24 cellular contexts compared by ENCODE assay signal in genomic region chr9:26605367-26605766, GRCh38.
DNase-seq lines count a peak whose midpoint lies in the region; ATAC-seq, FAIRE-seq and TF ChIP-seq lines count a peak whose summit lies in the region.
"Had no signal": no experiment of that assay in that cellular context is flagged by ENCODE, and none has a peak within 500 bp of the region (broad histone marks: within the 10 kb centered on the region; RNA-seq: fewer than 3 reads in every experiment).

No MANE protein-coding gene starts in this region.

- no peaks in the 10 kb centered on the region for H3K23me2 ChIP-seq in H1 (ENCODE audit: low read depth, low read length)

- no peak overlapping the region for H3K18ac ChIP-seq in H1 (ENCODE audit: extremely low read depth, low read length)

- H3K79me1 ChIP-seq in H1 (ENCODE audit: low read depth, low read length) = no peaks in the 10 kb centered on the region

- intact Hi-C loops in lower lobe of right lung (cut with DNase I) = no loop called here

- no peak overlapping the region for H3K4me2 ChIP-seq in H1 (ENCODE audit: insufficient read depth in 1 of 2, low read depth in 2 of 2, low read length in 2 of 2)
- H3K4me2 ChIP-seq: BLaER1 treated with 17β-estradiol and CSF1 and Interleukin-3, amounts not matched to agents 10 nM and 100 nM had no signal

- no peak overlapping the region for H2BK120ac ChIP-seq in H1 (replicated peaks; ENCODE audit: low read depth, low read length)

- no peaks in the 10 kb centered on the region for H3K9me3 ChIP-seq in H1 (ENCODE audit: insufficient read depth in 2 of 2, low read depth in 1 of 2, low read length in 1 of 2)
- H3K9me3 ChIP-seq in lower lobe of right lung = no peaks in the 10 kb centered on the region
- H3K9me3 ChIP-seq in upper lobe of left lung = no peaks in the 10 kb centered on the region

- H3K14ac ChIP-seq in H1 (ENCODE audit: insufficient read length) = no peak overlapping the region

- no peak for TF ChIP-seq RAD21 in H1 (IDR thresholded peaks at IDR 0.05 in 1 of 2, conservative IDR thresholded peaks at IDR 0.05 in 1 of 2; ENCODE audit: low read depth in 2 of 2, low read length in 2 of 2)

- no peak for TF ChIP-seq EP300 in H1 (IDR thresholded peaks at IDR 0.05; ENCODE audit: borderline replicate concordance in 1 of 2, low read depth in 2 of 2, low read length in 2 of 2)
- TF ChIP-seq EP300 in upper lobe of left lung (IDR thresholded peaks at IDR 0.05) = no peak

- no peak for FAIRE-seq in H1 (lab: Jason Lieb, UNC)
- FAIRE-seq: A204.1, GM12878, GM12892, GM18507 had no signal

- no peak for DNase-seq in H1 (ENCODE audit: low read depth in 1 of 2, low spot score in 2 of 2)
- peak; percentile 48 for DNase-seq in lower lobe of right lung
- peak in 1 of 2 donors; percentile 49 for DNase-seq in upper lobe of left lung
- DNase-seq in H7 = no peak
- DNase-seq in COR-L47 (lab: John Stamatoyannopoulos, UW) = no peak
- DNase-seq in AML-193 (lab: John Stamatoyannopoulos, UW) = no peak
- DNase-seq in NCI-H446 (lab: John Stamatoyannopoulos, UW) = no peak
- DNase-seq: 8988T; ACHN; CD4-positive, alpha-beta T cell; CD8-positive, alpha-beta T cell; DMS 273 treated with DMSO at 0.1 percent for 48 hours; DMS153; DMS53; DMS79; DND-41; EL; GDM1 had no signal

- H3K27ac ChIP-seq in H1 (ENCODE audit: low read depth, low read length) = no peak overlapping the region
- no peak overlapping the region for H3K27ac ChIP-seq in lower lobe of right lung
- no peak overlapping the region for H3K27ac ChIP-seq in upper lobe of left lung
- H3K27ac ChIP-seq: BLaER1 treated with 17β-estradiol and CSF1 and Interleukin-3, amounts not matched to agents 10 nM and 100 nM; C4-2B had no signal

- H4K20me1 ChIP-seq in H1 (replicated peaks in 1 of 2; ENCODE audit: control insufficient read depth in 1 of 2, insufficient read depth in 2 of 2, low read length in 2 of 2) = no peaks in the 10 kb centered on the region
- H4K20me1 ChIP-seq: BLaER1 treated with 17β-estradiol and CSF1 and Interleukin-3, amounts not matched to agents 10 nM and 100 nM had no signal

- H3K9ac ChIP-seq in H1 (replicated peaks in 1 of 4; ENCODE audit: extremely low read depth in 1 of 4, low read depth in 3 of 4, low read length in 3 of 4) = no peak overlapping the region
- H3K9ac ChIP-seq: BLaER1 treated with 17β-estradiol and CSF1 and Interleukin-3, amounts not matched to agents 10 nM and 100 nM had no signal

- H2BK12ac ChIP-seq in H1 (ENCODE audit: low read depth, low read length) = 0 out of 2 replicates have a peak overlapping the region, but pooled peaks have one; percentile 18

- H3K4me1 ChIP-seq in H1 (replicated peaks in 1 of 4; ENCODE audit: control insufficient read depth in 3 of 4, insufficient read depth in 4 of 4, low read length in 3 of 4) = peaks cover 1 to 10% (median 10%) of the 10 kb centered on the region in 4 experiments; a peak in 3 of 7 replicates
- no peaks in the 10 kb centered on the region for H3K4me1 ChIP-seq in lower lobe of right lung
- peaks cover 0 to 2% (median 0%) of the 10 kb centered on the region in 4 donors for H3K4me1 ChIP-seq in upper lobe of left lung
- H3K4me1 ChIP-seq: BLaER1 treated with 17β-estradiol and CSF1 and Interleukin-3, amounts not matched to agents 10 nM and 100 nM had no signal

- CTCF ChIA-PET in H1 (lab: Charles Lee; ENCODE audit: partially characterized antibody) = interaction anchor here (1.3 kb wide), 1 partner anchor 118 kb away, joined by 5 read pairs; no protein-coding TSS in a partner anchor

- no peaks in the 10 kb centered on the region for H3K36me3 ChIP-seq in H1 (ENCODE audit: control insufficient read depth in 2 of 4, insufficient read depth in 4 of 4, low read length in 3 of 4)
- H3K36me3 ChIP-seq in lower lobe of right lung = no peaks in the 10 kb centered on the region
- no peaks in the 10 kb centered on the region for H3K36me3 ChIP-seq in upper lobe of left lung
- no peaks in the 10 kb centered on the region for H3K36me3 ChIP-seq in H7 (replicated peaks; ENCODE audit: control insufficient read depth, insufficient read depth, low read length)
- H3K36me3 ChIP-seq: BLaER1 treated with 17β-estradiol and CSF1 and Interleukin-3, amounts not matched to agents 10 nM and 100 nM had no signal

- H3K23ac ChIP-seq in H1 (ENCODE audit: insufficient read length) = no peak overlapping the region

- H2AFZ ChIP-seq in H1 (ENCODE audit: low read length) = no peak overlapping the region

- TF ChIP-seq POLR2A in H1 (IDR thresholded peaks at IDR 0.05; ENCODE audit: control extremely low read depth in 1 of 2, low read depth in 2 of 2, low read length in 2 of 2) (no peak), upper lobe of left lung (IDR thresholded peaks at IDR 0.05) (no peak)

- no peak overlapping the region for H3K56ac ChIP-seq in H1 (replicated peaks; ENCODE audit: insufficient read length, low read depth, low read length)

- 95% methylated on average over 1 of the region's 1 CpG; no CpG with 5 or more reads in 1 of the 2 experiments for WGBS in H1 (ENCODE audit: extremely low coverage in 1 of 2, insufficient coverage in 1 of 2, insufficient read length in 1 of 2, insufficient replicate concordance in 2 of 2, low coverage in 1 of 2, low lambda C conversion rate in 2 of 2, missing lambda C conversion rate in 1 of 2), 2 experiments
- 47 to 57% methylated on average over 1 of the region's 1 CpG for whole genome bisulfite sequencing in upper lobe of left lung, 2 donors

- H3K4me3 ChIP-seq in H1 (ENCODE audit: extremely low read depth in 1 of 4, insufficient read depth in 2 of 4, low read depth in 3 of 4, low read length in 4 of 4) (no peak overlapping the region), lower lobe of right lung (no peak overlapping the region), upper lobe of left lung (no peak overlapping the region), H7 (ENCODE audit: insufficient read depth, low read depth, low read length) (no peak overlapping the region)
- H3K4me3 ChIP-seq: BLaER1 treated with 17β-estradiol and CSF1 and Interleukin-3, amounts not matched to agents 10 nM and 100 nM; GM12878 had no signal

- TF ChIP-seq CTCF in H1 (IDR thresholded peaks at IDR 0.05; ENCODE audit: control extremely low read depth in 1 of 3, insufficient read depth in 1 of 3, low read depth in 1 of 3, low read length in 3 of 3) = no peak
- no peak for TF ChIP-seq CTCF in lower lobe of right lung (IDR thresholded peaks at IDR 0.05)
- TF ChIP-seq CTCF in upper lobe of left lung (IDR thresholded peaks at IDR 0.05) = no peak

- H4K91ac ChIP-seq in H1 (replicated peaks; ENCODE audit: insufficient read length, low read length) = peak overlapping the region; percentile 34

- H2BK15ac ChIP-seq in H1 (ENCODE audit: low read length) = no peak overlapping the region

- H2BK5ac ChIP-seq in H1 (ENCODE audit: low read depth, low read length) = no peak overlapping the region

- no peak overlapping the region for H4K8ac ChIP-seq in H1 (ENCODE audit: extremely low read depth, insufficient read depth, low read length)

- no peak overlapping the region for H2BK20ac ChIP-seq in H1 (ENCODE audit: low read length)

- H3K4ac ChIP-seq in H1 (replicated peaks; ENCODE audit: insufficient read length, low read depth, low read length) = no peak overlapping the region

- no peaks in the 10 kb centered on the region for H3K27me3 ChIP-seq in H1 (replicated peaks in 1 of 4; ENCODE audit: control insufficient read depth in 3 of 4, extremely low read depth in 1 of 4, insufficient read depth in 3 of 4, low read length in 3 of 4)
- H3K27me3 ChIP-seq in lower lobe of right lung (ENCODE audit: low read depth) = no peaks in the 10 kb centered on the region
- no peaks in the 10 kb centered on the region for H3K27me3 ChIP-seq in upper lobe of left lung
- H3K27me3 ChIP-seq in H7 (ENCODE audit: control insufficient read depth, insufficient read depth, low read length) = no peaks in the 10 kb centered on the region
- H3K27me3 ChIP-seq: BLaER1 treated with 17β-estradiol and CSF1 and Interleukin-3, amounts not matched to agents 10 nM and 100 nM had no signal

- H3K79me2 ChIP-seq in H1 (ENCODE audit: control insufficient read depth in 1 of 2, insufficient read depth in 2 of 2, low read length in 2 of 2) = no peaks in the 10 kb centered on the region

- ATAC-seq in lower lobe of right lung (peak; percentile 92 to 93), upper lobe of left lung (ENCODE audit: low FRiP score in 2 of 2) (peak; percentile 43 to 80)
- ATAC-seq: CD8-positive, alpha-beta T cell; GM12878 had no signal

- H4K5ac ChIP-seq in H1 (ENCODE audit: insufficient read length, low read depth, low read length) = no peak overlapping the region

- H2AK5ac ChIP-seq in H1 (ENCODE audit: low read depth, low read length) = no peak overlapping the region

- POLR2A ChIA-PET in H1 (lab: Charles Lee; ENCODE audit: partially characterized antibody) = no interaction called here

TF ChIP-seq in H1, 55 proteins besides CTCF, POLR2A, EP300 and RAD21:
- TF ChIP-seq KDM5A (IDR thresholded peaks at IDR 0.05; ENCODE audit: low read length) (no peak), KDM4A (IDR thresholded peaks at IDR 0.05; ENCODE audit: low read depth, low read length, severe bottlenecking) (no peak), CEBPB (IDR thresholded peaks at IDR 0.05; ENCODE audit: low read depth, low read length) (no peak), FOSL1 (IDR thresholded peaks at IDR 0.05; ENCODE audit: insufficient read depth, low read depth, low read length) (no peak), POLR2AphosphoS5 (IDR thresholded peaks at IDR 0.05; ENCODE audit: low read depth, low read length) (no peak), JUND (IDR thresholded peaks at IDR 0.05; ENCODE audit: low read length) (no peak), KDM1A (IDR thresholded peaks at IDR 0.05; ENCODE audit: borderline replicate concordance, low read length) (no peak), SAP30 (IDR thresholded peaks at IDR 0.05; ENCODE audit: insufficient read depth, insufficient replicate concordance, low read length) (no peak), TBP (IDR thresholded peaks at IDR 0.05; ENCODE audit: low read depth, low read length) (no peak), ATF3 (IDR thresholded peaks at IDR 0.05; ENCODE audit: insufficient read depth, low read depth, low read length) (no peak)
